In genomic region chr14:73786632-73786941, GRCh38 we compare ENCODE assay signal across 8 cellular contexts.
DNase-seq lines count a peak whose midpoint lies in the region; ATAC-seq, FAIRE-seq and TF ChIP-seq lines count a peak whose summit lies in the region.

No MANE protein-coding gene starts in this region.

- H4K20me1 ChIP-seq in keratinocyte (ENCODE audit: control insufficient read depth, extremely low read depth, insufficient read depth, low read length): no peaks in the 10 kb centered on the region

- dilution Hi-C loops in keratinocyte (cut with MboI; ENCODE audit: extremely low pct_ligation_motif_present, low sequenced_read_pairs): no loop called here

- peak overlapping the region; percentile 91 for H3K27ac Mint-ChIP-seq in stimulated activated naive B cell treated with anti-CD40 and anti-IgM and Interleukin-4, amounts not matched to agents 10 μg/mL and 1 μg/mL and 100 μg/mL, for 72 hours

- no peaks in the 10 kb centered on the region for H3K27me3 ChIP-seq in keratinocyte (ENCODE audit: control insufficient read depth, extremely low read depth, insufficient read depth, low read length)

- H3K9ac ChIP-seq in keratinocyte (ENCODE audit: control insufficient read depth, extremely low read depth, insufficient read depth, low read length): peak overlapping the region; percentile 94

- H3K9me3 Mint-ChIP-seq in activated T-cell treated with anti-CD3 and anti-CD28 coated beads, Interleukin-2, amount 50 U/mL, for 4 hours: no peaks in the 10 kb centered on the region
- no peaks in the 10 kb centered on the region for H3K9me3 Mint-ChIP-seq in stimulated activated naive B cell treated with anti-CD40 and anti-IgM and Interleukin-4, amounts not matched to agents 10 μg/mL and 1 μg/mL and 100 μg/mL, for 72 hours

- H3K27ac ChIP-seq in keratinocyte (ENCODE audit: control insufficient read depth, insufficient read depth, low read length): peak overlapping the region; percentile 95

- H3K79me2 ChIP-seq in keratinocyte (ENCODE audit: control insufficient read depth, insufficient read depth, low read length): peaks cover 55% of the 10 kb centered on the region

- no peaks in the 10 kb centered on the region for H3K27me3 Mint-ChIP-seq in activated T-cell treated with anti-CD3 and anti-CD28 coated beads, Interleukin-2, amount 50 U/mL, for 4 hours (ENCODE audit: low read depth)
- no peaks in the 10 kb centered on the region for H3K27me3 Mint-ChIP-seq in stimulated activated naive B cell treated with anti-CD40 and anti-IgM and Interleukin-4, amounts not matched to agents 10 μg/mL and 1 μg/mL and 100 μg/mL, for 72 hours

- FAIRE-seq in keratinocyte (lab: Jason Lieb, UNC): no peak

- no peak overlapping the region for H2AFZ ChIP-seq in keratinocyte (ENCODE audit: control insufficient read depth, low read length)

- H3K4me1 ChIP-seq in keratinocyte (ENCODE audit: control insufficient read depth, extremely low read depth, insufficient read depth, low read length): peaks cover 58% of the 10 kb centered on the region

- H3K4me2 ChIP-seq in keratinocyte (ENCODE audit: control insufficient read depth, extremely low read depth, insufficient read depth, low read depth, low read length): peak overlapping the region; percentile 99

- H3K4me3 Mint-ChIP-seq in activated T-cell treated with anti-CD3 and anti-CD28 coated beads, Interleukin-2, amount 50 U/mL, for 4 hours: peak overlapping the region; percentile 92
- peak overlapping the region; percentile 89 to 91 for H3K4me3 Mint-ChIP-seq in stimulated activated naive B cell treated with anti-CD40 and anti-IgM and Interleukin-4, amounts not matched to agents 10 μg/mL and 1 μg/mL and 100 μg/mL, for 72 hours

- ATAC-seq in activated T-cell treated with anti-CD3 and anti-CD28 coated beads, Interleukin-2, amount 50 U/mL, for 4 hours: no peak
- ATAC-seq in stimulated activated naive B cell treated with anti-CD40 and anti-IgM and Interleukin-4, amounts not matched to agents 10 μg/mL and 1 μg/mL and 100 μg/mL, for 72 hours (replicated peaks): peak; percentile 31
- no peak for ATAC-seq in HG02884 (IDR thresholded peaks at IDR 0.05; ENCODE audit: unreplicated experiment)

- no peaks in the 10 kb centered on the region for H3K9me1 ChIP-seq in keratinocyte (ENCODE audit: control insufficient read depth, extremely low read depth, insufficient read depth, low read length)

- peaks cover 65% of the 10 kb centered on the region for H3K4me1 Mint-ChIP-seq in activated T-cell treated with anti-CD3 and anti-CD28 coated beads, Interleukin-2, amount 50 U/mL, for 4 hours (ENCODE audit: low read depth)
- peaks cover 42 to 70% of the 10 kb centered on the region in 2 donors for H3K4me1 Mint-ChIP-seq in stimulated activated naive B cell treated with anti-CD40 and anti-IgM and Interleukin-4, amounts not matched to agents 10 μg/mL and 1 μg/mL and 100 μg/mL, for 72 hours

- H3K4me3 ChIP-seq in Jurkat, Clone E6-1 (ENCODE audit: low read length): peak overlapping the region; percentile 83
- H3K4me3 ChIP-seq in keratinocyte (ENCODE audit: control insufficient read depth in 2 of 3, extremely low read depth in 1 of 3, insufficient read depth in 2 of 3, low read depth in 1 of 3, low read length in 3 of 3): peak overlapping the region; percentile 58 to 86 (median 70)

- no peak for DNase-seq in activated T-cell treated with anti-CD3 and anti-CD28 coated beads, Interleukin-2, amount 50 U/mL, for 4 hours
- no peak for DNase-seq in activated T-cell treated with anti-CD3 and anti-CD28 coated beads, Interleukin-2, amount 50 U/mL, for 1 hour
- DNase-seq in Jurkat, Clone E6-1 (ENCODE audit: low read depth, low spot score): no peak
- DNase-seq in astrocyte of the hippocampus (ENCODE audit: low read depth, low spot score): peak; percentile 76
- no peak for DNase-seq in keratinocyte (ENCODE audit: low read depth, low spot score)
- DNase-seq in stimulated activated naive B cell treated with anti-CD40 and anti-IgM and Interleukin-4, amounts not matched to agents 10 μg/mL and 1 μg/mL and 100 μg/mL, for 72 hours: no peak
- no peak for DNase-seq in effector CD4-positive, alpha-beta T cell

- H3K36me3 ChIP-seq in keratinocyte (ENCODE audit: control insufficient read depth in 2 of 2, extremely low read depth in 1 of 2, insufficient read depth in 2 of 2, low read length in 2 of 2): peaks cover 4 to 11% of the 10 kb centered on the region in 2 experiments

- H3K36me3 Mint-ChIP-seq in activated T-cell treated with anti-CD3 and anti-CD28 coated beads, Interleukin-2, amount 50 U/mL, for 4 hours (ENCODE audit: insufficient read depth): peaks cover 2% of the 10 kb centered on the region
- peaks cover 0 to 4% of the 10 kb centered on the region in 2 donors for H3K36me3 Mint-ChIP-seq in stimulated activated naive B cell treated with anti-CD40 and anti-IgM and Interleukin-4, amounts not matched to agents 10 μg/mL and 1 μg/mL and 100 μg/mL, for 72 hours

- H3K9me3 ChIP-seq in keratinocyte (ENCODE audit: control insufficient read depth, low read depth, low read length): no peaks in the 10 kb centered on the region

- no peak for TF ChIP-seq CTCF in keratinocyte (optimal IDR thresholded peaks at IDR 0.05 in 1 of 3, IDR thresholded peaks at IDR 0.05 in 1 of 3, conservative IDR thresholded peaks at IDR 0.05 in 1 of 3; ENCODE audit: extremely low read depth in 1 of 3, insufficient read depth in 2 of 3, low read length in 3 of 3)

Comparison
In these comparisons a context has a peak if more than half of its experiments do, and no peak if none do; other contexts are left out.
1. ATAC-seq: peak in stimulated activated naive B cell treated with anti-CD40 and anti-IgM and Interleukin-4, amounts not matched to agents 10 μg/mL and 1 μg/mL and 100 μg/mL, for 72 hours (2 of 2); none in activated T-cell treated with anti-CD3 and anti-CD28 coated beads, Interleukin-2, amount 50 U/mL, for 4 hours (0 of 2) and HG02884 (single experiment).